12 cellular contexts compared by ENCODE assay signal in genomic region chr19:49335784-49336481, GRCh38. TPM values are rescaled to one million over a fixed set of nuclear protein-coding genes. Genes with fewer than 3 reads are reported as not detected.
DNase-seq lines count a peak whose midpoint lies in the region; ATAC-seq and TF ChIP-seq lines count a peak whose summit lies in the region.
"Had no signal": no experiment of that assay in that cellular context is flagged by ENCODE, and none has a peak within 500 bp of the region (broad histone marks: within the 10 kb centered on the region; RNA-seq: fewer than 3 reads in every experiment).

No MANE protein-coding gene starts in this region.

- H3K27ac Mint-ChIP-seq in WTC11, result no peak overlapping the region

- ATAC-seq in WTC11 (no peak), left lobe of liver (no peak)

- peaks cover 7% of the 10 kb centered on the region for H3K36me3 Mint-ChIP-seq in WTC11

- H3K27me3 ChIP-seq in thymus (ENCODE audit: control insufficient read depth, insufficient read depth), result no peaks in the 10 kb centered on the region
- H3K27me3 ChIP-seq: uterus had no signal

- no peaks in the 10 kb centered on the region for H3K9me3 ChIP-seq in thymus (ENCODE audit: control insufficient read depth)
- H3K9me3 ChIP-seq: uterus had no signal

- POLR2A ChIA-PET in WTC11 (lab: Charles Lee), result no interaction called here

- no peaks in the 10 kb centered on the region for H3K9me3 Mint-ChIP-seq in WTC11

- H3K4me3 Mint-ChIP-seq in WTC11, result no peak overlapping the region

- H3K27ac ChIP-seq in thymus (ENCODE audit: low read depth), result peak overlapping the region; percentile 88
- H3K27ac ChIP-seq: uterus had no signal

- peaks cover 52% of the 10 kb centered on the region for H3K27me3 Mint-ChIP-seq in WTC11 (ENCODE audit: low read depth)

- CTCF ChIA-PET in WTC11 (lab: Charles Lee), result interaction anchor here (1.3 kb wide), 1 partner anchor 110 kb away, joined by 3 read pairs; no protein-coding TSS in a partner anchor

- H3K36me3 ChIP-seq in thymus (ENCODE audit: control insufficient read depth, insufficient read depth), result peaks cover 34% of the 10 kb centered on the region
- H3K36me3 ChIP-seq: uterus had no signal

- peaks cover 22% of the 10 kb centered on the region for H3K4me1 ChIP-seq in thymus (ENCODE audit: control insufficient read depth, insufficient read depth, low read length)

- WGBS in thymus, result 58% methylated on average over 14 of the region's 14 CpGs

- peak; percentile 26 for DNase-seq in activated naive CD4-positive, alpha-beta T cell treated with Interleukin-2 at 50 U/mL for 16 hours
- DNase-seq in activated naive CD4-positive, alpha-beta T cell (lab: John Stamatoyannopoulos, UW), result no peak
- peak; percentile 1 for DNase-seq in WTC11 (ENCODE audit: low spot score)
- peak; percentile 42 for DNase-seq in left lobe of liver (ENCODE audit: low spot score)
- no peak for DNase-seq in NCI-H2107 (lab: John Stamatoyannopoulos, UW)
- no peak for DNase-seq in AG20443 (ENCODE audit: low spot score)
- DNase-seq in NCI-H446 treated with DMSO at 0.1 percent for 48 hours (lab: John Stamatoyannopoulos, UW), result no peak
- DNase-seq: uterus had no signal

- no peak for TF ChIP-seq CTCF in WTC11 (IDR thresholded peaks at IDR 0.05)

- H3K4me1 Mint-ChIP-seq in WTC11, result peaks cover 32% of the 10 kb centered on the region

- peak overlapping the region; percentile 56 for H3K4me3 ChIP-seq in thymus (ENCODE audit: low read length)
- H3K4me3 ChIP-seq: uterus had no signal

TF ChIP-seq in WTC11, 78 proteins besides CTCF, POLR2A, EP300 and RAD21:
- no peak for TF ChIP-seq PRDM15 (CRISPR knock-in tag; IDR thresholded peaks at IDR 0.05)
- no peak for TF ChIP-seq CREM (CRISPR knock-in tag; IDR thresholded peaks at IDR 0.05)
- no peak for TF ChIP-seq NFE2L1 (CRISPR knock-in tag; IDR thresholded peaks at IDR 0.05)
- TF ChIP-seq ELF4 (CRISPR knock-in tag; IDR thresholded peaks at IDR 0.05; ENCODE audit: low read depth), result no peak
- no peak for TF ChIP-seq FOXP1 (CRISPR knock-in tag; IDR thresholded peaks at IDR 0.05; ENCODE audit: borderline replicate concordance)
- TF ChIP-seq SOX15 (CRISPR knock-in tag; IDR thresholded peaks at IDR 0.05), result no peak
- TF ChIP-seq PREB (CRISPR knock-in tag; IDR thresholded peaks at IDR 0.05; ENCODE audit: borderline replicate concordance), result no peak
TF ChIP-seq in WTC11: peak in this region for 0.

RNA-seq across cellular contexts. Expression of gene CD37, which starts 0.7 kb away (rescaled TPM):
- 0.27 to 1.6 TPM (median 1.2 TPM) in 3 replicates for total RNA-seq in WTC11 (2021)
- 2.2 TPM for total RNA-seq in left lobe of liver
- 78.4 TPM for polyA plus RNA-seq in thymus
- total RNA-seq: epithelial cell of proximal tubule, RPMI7951 had no signal
- polyA plus RNA-seq: keratinocyte had no signal

RNA-seq across cellular contexts. Expression of gene SLC6A16, which starts 10.9 kb away (rescaled TPM):
- 1.5 to 2.2 TPM (median 2.1 TPM) in 3 replicates for total RNA-seq in WTC11 (2021)
- total RNA-seq in left lobe of liver, result 2.4 TPM
- polyA plus RNA-seq in thymus, result 2.5 TPM
- polyA plus RNA-seq: keratinocyte had no signal

RNA-seq across cellular contexts. Expression of gene TEAD2, which starts 26.3 kb away (rescaled TPM):
- 104 to 106 TPM (median 104 TPM) in 3 replicates for total RNA-seq in WTC11 (2021)
- total RNA-seq in left lobe of liver, result 5.1 TPM
- polyA plus RNA-seq in thymus, result 6.6 TPM

RNA-seq across cellular contexts. Expression of gene DKKL1, which starts 27.7 kb away (rescaled TPM):
- total RNA-seq in WTC11 (2021) (2.4 to 3.0 TPM (median 2.9 TPM) in 3 replicates), left lobe of liver (not detected)
- 0.21 TPM for polyA plus RNA-seq in thymus
- total RNA-seq: epithelial cell of proximal tubule had no signal
- polyA plus RNA-seq: keratinocyte had no signal

RNA-seq across cellular contexts. Expression of gene KASH5, which starts 52.1 kb away (rescaled TPM):
- 0.14 to 0.42 TPM in 2 of 3 replicates, not detected in the other for total RNA-seq in WTC11 (2021)
- not detected for total RNA-seq in left lobe of liver
- polyA plus RNA-seq in thymus, result 0.09 TPM
- total RNA-seq: RPMI7951 had no signal
- polyA plus RNA-seq: keratinocyte had no signal

Comparison
In these comparisons a context has a peak if more than half of its experiments do, and no peak if none do; other contexts are left out.
1. DNase-seq: peak in activated naive CD4-positive, alpha-beta T cell treated with Interleukin-2 at 50 U/mL for 16 hours (single experiment), WTC11 (single experiment) and left lobe of liver (single experiment); none in activated naive CD4-positive, alpha-beta T cell (0 of 4), NCI-H2107 (single experiment), AG20443 (single experiment) and NCI-H446 treated with DMSO at 0.1 percent for 48 hours (single experiment).
2. RNA of gene TEAD2, which starts 26.3 kb away (total RNA-seq): 104 to 106 TPM in WTC11; 5.1 TPM in left lobe of liver (single experiment); every median in the first group is over 10 times any median in the second.